In genomic region chr15:75306188-75306587, GRCh38 we compare ENCODE assay signal across 35 cellular contexts. TPM values are rescaled to one million over a fixed set of nuclear protein-coding genes. Genes with fewer than 3 reads are reported as not detected.
"Had no signal": no experiment of that assay in that cellular context is flagged by ENCODE, and none has a peak within 500 bp of the region (broad histone marks: within the 10 kb centered on the region; RNA-seq: fewer than 3 reads in every experiment).

No MANE protein-coding gene starts in this region.

- H3K27me3 ChIP-seq: adrenal gland, breast epithelium had no signal

- H3K4me3 Mint-ChIP-seq: activated B cell treated with CpG ODN at 0.5 μM for 24 hours; activated CD4-positive, alpha-beta memory T cell treated with anti-CD3 and anti-CD28 coated beads for 36 hours; activated CD4-positive, alpha-beta T cell treated with anti-CD3 and anti-CD28 coated beads, Interleukin-2, amount 10 ng/mL, durations not matched to agents 24 days and 14 days; activated CD8-positive, alpha-beta T cell treated with anti-CD3 and anti-CD28 coated beads for 36 hours; activated naive CD4-positive, alpha-beta T cell treated with anti-CD3 and anti-CD28 coated beads for 36 hours; activated naive CD8-positive, alpha-beta T cell treated with anti-CD3 and anti-CD28 coated beads for 36 hours; activated T-cell treated with anti-CD3 and anti-CD28 coated beads, Interleukin-2, amount 50 U/mL, for 4 hours; activated T-cell treated with anti-CD3 and anti-CD28 coated beads, Interleukin-2, amount 50 U/mL, for 72 hours; activated T-helper 1 cell treated with anti-CD3 and anti-CD28 coated beads, Interleukin-12 subunit alpha, Interleukin-12 subunit beta, Interleukin-2, Interleukin-4 antibody, amounts not matched to agents 30 ng/mL and 10 ng/mL and 1 ng/mL, durations not matched to agents 14 hours and 24 hours and 36 hours; activated T-helper 17 cell treated with anti-CD3 and anti-CD28 coated beads, Interleukin-2, amount 50 U/mL, for 72 hours; T-helper 17 cell had no signal

- H3K4me3 ChIP-seq: adrenal gland, body of pancreas, breast epithelium had no signal

- H3K9me3 ChIP-seq: adrenal gland, body of pancreas, breast epithelium had no signal

- H3K4me1 ChIP-seq: adrenal gland, body of pancreas, breast epithelium had no signal

- H3K36me3 Mint-ChIP-seq: activated CD4-positive, alpha-beta memory T cell treated with anti-CD3 and anti-CD28 coated beads for 36 hours; activated naive CD4-positive, alpha-beta T cell treated with anti-CD3 and anti-CD28 coated beads, Interleukin-2, amount 50 U/mL, for 72 hours; activated naive CD8-positive, alpha-beta T cell treated with anti-CD3 and anti-CD28 coated beads for 36 hours had no signal

- H3K4me1 Mint-ChIP-seq: activated B cell treated with CpG ODN at 0.5 μM for 24 hours; activated CD4-positive, alpha-beta T cell treated with anti-CD3 and anti-CD28 coated beads, Interleukin-2, amount 10 ng/mL, durations not matched to agents 24 days and 14 days; activated naive CD8-positive, alpha-beta T cell treated with anti-CD3 and anti-CD28 coated beads for 36 hours; activated T-helper 17 cell treated with anti-CD3 and anti-CD28 coated beads, Interleukin-2, amount 50 U/mL, for 72 hours had no signal

- H3K36me3 ChIP-seq: adrenal gland, brain microvascular endothelial cell, breast epithelium had no signal

- H3K27ac ChIP-seq: adrenal gland, body of pancreas, brain microvascular endothelial cell, breast epithelium, VCaP had no signal

- H3K27ac Mint-ChIP-seq: activated B cell treated with CpG ODN at 0.5 μM for 24 hours; activated CD4-positive, alpha-beta memory T cell treated with anti-CD3 and anti-CD28 coated beads for 36 hours; activated CD4-positive, alpha-beta T cell treated with anti-CD3 and anti-CD28 coated beads, Interleukin-2, amount 10 ng/mL, durations not matched to agents 24 days and 14 days; activated CD8-positive, alpha-beta T cell treated with anti-CD3 and anti-CD28 coated beads for 36 hours; activated naive CD4-positive, alpha-beta T cell treated with anti-CD3 and anti-CD28 coated beads for 36 hours; activated naive CD4-positive, alpha-beta T cell treated with anti-CD3 and anti-CD28 coated beads, Interleukin-2, amount 50 U/mL, for 72 hours; activated naive CD8-positive, alpha-beta T cell treated with anti-CD3 and anti-CD28 coated beads for 36 hours; activated T-cell treated with anti-CD3 and anti-CD28 coated beads, Interleukin-2, amount 50 U/mL, for 72 hours; activated T-helper 1 cell treated with anti-CD3 and anti-CD28 coated beads, Interleukin-12 subunit alpha, Interleukin-12 subunit beta, Interleukin-2, Interleukin-4 antibody, amounts not matched to agents 30 ng/mL and 10 ng/mL and 1 ng/mL, durations not matched to agents 14 hours and 24 hours and 36 hours; activated T-helper 17 cell treated with anti-CD3 and anti-CD28 coated beads, Interleukin-2, amount 50 U/mL, for 72 hours; T-helper 17 cell had no signal

- DNase-seq: activated B cell treated with CpG ODN at 0.5 μM for 24 hours; activated CD4-positive, alpha-beta memory T cell treated with anti-CD3 and anti-CD28 coated beads for 36 hours; activated CD4-positive, alpha-beta T cell treated with anti-CD3 and anti-CD28 coated beads for 4 hours; activated CD4-positive, alpha-beta T cell treated with anti-CD3 and anti-CD28 coated beads, Interleukin-2, amount 10 ng/mL, durations not matched to agents 24 days and 14 days; activated CD4-positive, alpha-beta T cell treated with anti-CD3 and anti-CD28 coated beads, Interleukin-2, amount 50 U/mL, for 1 hour; activated CD4-positive, alpha-beta T cell treated with anti-CD3 and anti-CD28 coated beads, Interleukin-2, amount 50 U/mL, for 4 hours; activated CD4-positive, CD25-positive, alpha-beta regulatory T cell treated with anti-CD3 and anti-CD28 coated beads, Interleukin-2, amount 50 U/mL, for 72 hours; activated CD8-positive, alpha-beta memory T cell treated with anti-CD3 and anti-CD28 coated beads, Interleukin-2, amount 50 U/mL, for 4 hours; activated CD8-positive, alpha-beta T cell treated with anti-CD3 and anti-CD28 coated beads for 36 hours; activated gamma-delta T cell treated with Interleukin-2 at 50 U/mL for 16 hours; activated naive CD4-positive, alpha-beta T cell; activated naive CD4-positive, alpha-beta T cell treated with anti-CD3 and anti-CD28 coated beads for 36 hours; activated naive CD4-positive, alpha-beta T cell treated with anti-CD3 and anti-CD28 coated beads, Interleukin-2, amount 50 U/mL, for 16 hours; activated naive CD8-positive, alpha-beta T cell treated with anti-CD3 and anti-CD28 coated beads for 36 hours; activated T-cell treated with anti-CD3 and anti-CD28 coated beads for 4 hours; activated T-cell treated with anti-CD3 and anti-CD28 coated beads, Interleukin-2, amount 50 U/mL, for 1 hour; activated T-cell treated with anti-CD3 and anti-CD28 coated beads, Interleukin-2, amount 50 U/mL, for 4 hours; activated T-cell treated with anti-CD3 and anti-CD28 coated beads, Interleukin-2, amount 50 U/mL, for 72 hours; adrenal gland; amniotic stem cell; aorta; body of pancreas; brain microvascular endothelial cell; central memory CD4-positive, alpha-beta T cell; T-helper 17 cell had no signal

- H3K9me3 Mint-ChIP-seq: activated B cell treated with CpG ODN at 0.5 μM for 24 hours; activated CD4-positive, alpha-beta memory T cell treated with anti-CD3 and anti-CD28 coated beads for 36 hours; activated CD4-positive, alpha-beta T cell treated with anti-CD3 and anti-CD28 coated beads, Interleukin-2, amount 10 ng/mL, durations not matched to agents 24 days and 14 days; activated CD8-positive, alpha-beta T cell treated with anti-CD3 and anti-CD28 coated beads for 36 hours; activated naive CD4-positive, alpha-beta T cell treated with anti-CD3 and anti-CD28 coated beads for 36 hours; activated naive CD4-positive, alpha-beta T cell treated with anti-CD3 and anti-CD28 coated beads, Interleukin-2, amount 50 U/mL, for 72 hours; activated naive CD8-positive, alpha-beta T cell treated with anti-CD3 and anti-CD28 coated beads for 36 hours; activated T-cell treated with anti-CD3 and anti-CD28 coated beads, Interleukin-2, amount 50 U/mL, for 4 hours; activated T-cell treated with anti-CD3 and anti-CD28 coated beads, Interleukin-2, amount 50 U/mL, for 72 hours; activated T-helper 1 cell treated with anti-CD3 and anti-CD28 coated beads, Interleukin-12 subunit alpha, Interleukin-12 subunit beta, Interleukin-2, Interleukin-4 antibody, amounts not matched to agents 30 ng/mL and 10 ng/mL and 1 ng/mL, durations not matched to agents 14 hours and 24 hours and 36 hours; activated T-helper 17 cell treated with anti-CD3 and anti-CD28 coated beads, Interleukin-2, amount 50 U/mL, for 72 hours had no signal

RNA-seq across cellular contexts. Expression of gene GOLGA6D, which starts 23.6 kb away (rescaled TPM):
- total RNA-seq: activated B cell treated with CpG ODN at 0.5 μM for 24 hours; activated CD4-positive, alpha-beta T cell treated with anti-CD3 and anti-CD28 coated beads, Interleukin-2, amount 10 ng/mL, durations not matched to agents 24 days and 14 days; activated CD8-positive, alpha-beta memory T cell treated with anti-CD3 and anti-CD28 coated beads for 36 hours; activated CD8-positive, alpha-beta T cell treated with anti-CD3 and anti-CD28 coated beads for 36 hours; activated naive CD4-positive, alpha-beta T cell treated with anti-CD3 and anti-CD28 coated beads for 36 hours; activated naive CD8-positive, alpha-beta T cell treated with anti-CD3 and anti-CD28 coated beads for 36 hours; activated T-cell treated with anti-CD3 and anti-CD28 coated beads, Interleukin-2, amount 50 U/mL, for 4 hours; activated T-helper 1 cell treated with anti-CD3 and anti-CD28 coated beads, Interleukin-12 subunit alpha, Interleukin-12 subunit beta, Interleukin-2, Interleukin-4 antibody, amounts not matched to agents 30 ng/mL and 10 ng/mL and 1 ng/mL, durations not matched to agents 14 hours and 24 hours and 36 hours; astrocyte; body of pancreas; cardiac septum; cerebellum; T-helper 2 cell treated with Interferon-gamma antibody and Interleukin-4, amounts not matched to agents 100 ng/mL and 5 ng/mL, for 36 hours had no signal

RNA-seq across cellular contexts. Expression of gene GOLGA6C, which starts 48.1 kb away (rescaled TPM):
- total RNA-seq: activated B cell treated with CpG ODN at 0.5 μM for 24 hours; activated CD4-positive, alpha-beta memory T cell treated with anti-CD3 and anti-CD28 coated beads for 36 hours; activated CD4-positive, alpha-beta T cell treated with anti-CD3 and anti-CD28 coated beads, Interleukin-2, amount 10 ng/mL, durations not matched to agents 24 days and 14 days; activated CD8-positive, alpha-beta memory T cell treated with anti-CD3 and anti-CD28 coated beads for 36 hours; activated CD8-positive, alpha-beta T cell treated with anti-CD3 and anti-CD28 coated beads for 36 hours; activated naive CD8-positive, alpha-beta T cell treated with anti-CD3 and anti-CD28 coated beads for 36 hours; activated T-cell treated with anti-CD3 and anti-CD28 coated beads, Interleukin-2, amount 50 U/mL, for 4 hours; activated T-helper 1 cell treated with anti-CD3 and anti-CD28 coated beads, Interleukin-12 subunit alpha, Interleukin-12 subunit beta, Interleukin-2, Interleukin-4 antibody, amounts not matched to agents 30 ng/mL and 10 ng/mL and 1 ng/mL, durations not matched to agents 14 hours and 24 hours and 36 hours; activated T-helper 17 cell treated with anti-CD3 and anti-CD28 coated beads, Interleukin-2, amount 50 U/mL, for 72 hours; adrenal gland; aorta; astrocyte; body of pancreas; cardiac septum; cerebellum; T-helper 17 cell; T-helper 2 cell treated with Interferon-gamma antibody and Interleukin-4, amounts not matched to agents 100 ng/mL and 5 ng/mL, for 36 hours had no signal
- polyA plus RNA-seq: adrenal gland, aorta had no signal
